8 cellular contexts compared by ENCODE assay signal in genomic region chr6:157380458-157380778, GRCh38. TPM values are rescaled to one million over a fixed set of nuclear protein-coding genes. Genes with fewer than 3 reads are reported as not detected.
DNase-seq lines count a peak whose midpoint lies in the region; ATAC-seq and TF ChIP-seq lines count a peak whose summit lies in the region.

No MANE protein-coding gene starts in this region.

- peaks cover 3% of the 10 kb centered on the region for H3F3A ChIP-seq in SK-N-SH (replicated peaks; ENCODE audit: insufficient read depth)

- H3K9ac ChIP-seq in SK-N-SH (peak overlapping the region; percentile 84), rectal smooth muscle tissue (ENCODE audit: low read length) (peak overlapping the region; percentile 29)

- no peak for TF ChIP-seq EP300 in SK-N-SH (IDR thresholded peaks at IDR 0.05; ENCODE audit: borderline replicate concordance in 1 of 2, low read depth in 1 of 2, low read length in 1 of 2)

- H3K27me3 ChIP-seq in SK-N-SH (ENCODE audit: insufficient read depth) (no peaks in the 10 kb centered on the region), rectal smooth muscle tissue (ENCODE audit: control insufficient read depth, insufficient read depth, low read length) (no peaks in the 10 kb centered on the region)

- peak overlapping the region; percentile 92 to 97 for H3K4me3 ChIP-seq in SK-N-SH (ENCODE audit: low read depth in 2 of 2, low read length in 1 of 2)
- peak overlapping the region; percentile 91 for H3K4me3 ChIP-seq in fibroblast of villous mesenchyme (ENCODE audit: low read depth, low read length)
- peak overlapping the region; percentile 79 for H3K4me3 ChIP-seq in rectal smooth muscle tissue (ENCODE audit: low read length)

- CTCF ChIA-PET in SK-N-SH (lab: Yijun Ruan, JAX), result interaction anchor here (0.9 to 1.2 kb wide), 2 partner anchors 218 to 377 kb away, joined by 3 read pairs; no protein-coding TSS in a partner anchor

- no peaks in the 10 kb centered on the region for H3K9me3 ChIP-seq in SK-N-SH

- ATAC-seq in GM18870 (IDR thresholded peaks at IDR 0.05; ENCODE audit: unreplicated experiment) (peak; percentile 1), HG02840 (IDR thresholded peaks at IDR 0.05; ENCODE audit: low FRiP score, unreplicated experiment) (peak; percentile 11)

- peaks cover 21% of the 10 kb centered on the region for H3K79me2 ChIP-seq in SK-N-SH (ENCODE audit: insufficient read depth)

- H3K4me2 ChIP-seq in SK-N-SH, result peak overlapping the region; percentile 80

- TF ChIP-seq CTCF in SK-N-SH (IDR thresholded peaks at IDR 0.05) (no peak), fibroblast of villous mesenchyme (IDR thresholded peaks at IDR 0.05; ENCODE audit: insufficient read depth, low read depth, low read length) (no peak)

- H3K4me1 ChIP-seq in SK-N-SH (ENCODE audit: control insufficient read depth in 1 of 2, insufficient read depth in 2 of 2, low read depth in 1 of 2, low read length in 1 of 2) (peaks cover 0 to 11% of the 10 kb centered on the region in 2 experiments; a peak in 2 of 4 replicates), rectal smooth muscle tissue (ENCODE audit: control insufficient read depth, insufficient read depth, low read length) (peaks cover 4% of the 10 kb centered on the region)

- no peaks in the 10 kb centered on the region for H3K36me3 ChIP-seq in SK-N-SH (replicated peaks in 1 of 2; ENCODE audit: control insufficient read depth in 1 of 2, insufficient read depth in 2 of 2, low read length in 1 of 2)
- H3K36me3 ChIP-seq in rectal smooth muscle tissue (ENCODE audit: control insufficient read depth, insufficient read depth, low read length), result no peaks in the 10 kb centered on the region

- H3K9me2 ChIP-seq in SK-N-SH, result no peaks in the 10 kb centered on the region

- 2% methylated on average over 5 of the region's 28 CpGs for WGBS in SK-N-SH (ENCODE audit: low lambda C conversion rate)

- H3K27ac ChIP-seq in SK-N-SH (ENCODE audit: low read depth in 2 of 2, low read length in 1 of 2) (peak overlapping the region; percentile 76 to 94), rectal smooth muscle tissue (ENCODE audit: low read depth, low read length) (peak overlapping the region; percentile 85)

- DNase-seq in SK-N-SH (peak; percentile 76), fibroblast of villous mesenchyme (ENCODE audit: low read depth) (no peak), activated gamma-delta T cell (lab: John Stamatoyannopoulos, UW) (no peak), mucosa of gallbladder (ENCODE audit: low spot score) (no peak), kidney glomerular epithelial cell (lab: John Stamatoyannopoulos, UW) (no peak)

- no peaks in the 10 kb centered on the region for H4K20me1 ChIP-seq in SK-N-SH (ENCODE audit: insufficient read depth)

- POLR2A ChIA-PET in SK-N-SH (lab: Yijun Ruan, JAX), result interaction anchor here (1.5 to 2.0 kb wide), 2 partner anchors 57 to 224 kb away, joined by 3 to 19 read pairs; partner anchors contain the start of gene TMEM242

- no peak for TF ChIP-seq RAD21 in SK-N-SH (IDR thresholded peaks at IDR 0.05; ENCODE audit: low read length)

- H2AFZ ChIP-seq in SK-N-SH (ENCODE audit: low read depth), result peak overlapping the region; percentile 78

TF ChIP-seq in SK-N-SH, 30 proteins besides CTCF, POLR2A, EP300 and RAD21:
- TF ChIP-seq GATA2 (CRISPR knock-in tag; IDR thresholded peaks at IDR 0.05) (no peak), USF2 (IDR thresholded peaks at IDR 0.05; ENCODE audit: borderline replicate concordance, low read depth, low read length) (no peak), GABPA (IDR thresholded peaks at IDR 0.05; ENCODE audit: low read depth) (no peak), YY1 (IDR thresholded peaks at IDR 0.05; ENCODE audit: low read depth) (no peak), CHD2 (IDR thresholded peaks at IDR 0.05; ENCODE audit: low read length, partially characterized antibody) (no peak), SMC3 (IDR thresholded peaks at IDR 0.05; ENCODE audit: low read depth, low read length) (no peak), ELF1 (IDR thresholded peaks at IDR 0.05) (no peak), USF1 (IDR thresholded peaks at IDR 0.05; ENCODE audit: borderline replicate concordance, low read depth) (no peak), NRF1 (IDR thresholded peaks at IDR 0.05; ENCODE audit: low read depth, low read length) (no peak), JUND (IDR thresholded peaks at IDR 0.05) (no peak), MEF2A (IDR thresholded peaks at IDR 0.05; ENCODE audit: borderline replicate concordance, low read depth) (no peak), POLR2AphosphoS5 (IDR thresholded peaks at IDR 0.05; ENCODE audit: low read depth, low read length) (no peak), SIN3A (IDR thresholded peaks at IDR 0.05; ENCODE audit: borderline replicate concordance, low read depth, low read length) (no peak), NFIC (IDR thresholded peaks at IDR 0.05; ENCODE audit: borderline replicate concordance) (no peak)
- TF ChIP-seq, protein P1, sequence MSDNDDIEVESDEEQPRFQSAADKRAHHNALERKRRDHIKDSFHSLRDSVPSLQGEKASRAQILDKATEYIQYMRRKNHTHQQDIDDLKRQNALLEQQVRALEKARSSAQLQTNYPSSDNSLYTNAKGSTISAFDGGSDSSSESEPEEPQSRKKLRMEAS (IDR thresholded peaks at IDR 0.05; ENCODE audit: low read depth), result no peak

RNA-seq across cellular contexts. Expression of gene ZDHHC14, which starts 0.6 kb away (rescaled TPM):
- 5.4 TPM in 2 replicates for polyA plus RNA-seq in SK-N-SH (2012; rRNA removed)
- 3.5 and 4.2 TPM in 2 replicates for polyA plus RNA-seq in SK-N-SH (2012; cell fraction: cytosol; rRNA removed)
- 8.2 and 9.1 TPM in 2 replicates for polyA plus RNA-seq in SK-N-SH (2012; cell fraction: nucleus; rRNA removed)
- total RNA-seq in fibroblast of villous mesenchyme (2.6 and 4.3 TPM in 2 replicates), mucosa of gallbladder (17.8 TPM)

RNA-seq across cellular contexts. Expression of gene TMEM242, which starts 57.1 kb away (rescaled TPM):
- polyA plus RNA-seq in SK-N-SH (2012; rRNA removed), result 7.4 and 8.3 TPM in 2 replicates
- polyA plus RNA-seq in SK-N-SH (2012; cell fraction: cytosol; rRNA removed), result 8.5 and 11.2 TPM in 2 replicates
- polyA plus RNA-seq in SK-N-SH (2012; cell fraction: nucleus; rRNA removed), result 3.7 and 5.4 TPM in 2 replicates
- total RNA-seq in fibroblast of villous mesenchyme (3.9 and 4.3 TPM in 2 replicates), mucosa of gallbladder (13.1 TPM)
